ENCODE assay signal across 35 cellular contexts in genomic region chr11:24216488-24216887, GRCh38.
"Had no signal": no experiment of that assay in that cellular context is flagged by ENCODE, and none has a peak within 500 bp of the region (broad histone marks: within the 10 kb centered on the region; RNA-seq: fewer than 3 reads in every experiment).

No MANE protein-coding gene starts in this region.

- DNase-seq: Kasumi-1, MG63, MM.1S, MV-4-11, NCI-H1048, NCI-H1092, NCI-H1092 treated with DMSO at 0.1 percent for 48 hours, NCI-H1105, NCI-H1105 treated with DMSO at 0.1 percent for 48 hours, NCI-H1417, NCI-H1417 treated with DMSO at 0.1 percent for 48 hours, NCI-H1436, NCI-H1436 treated with DMSO at 0.1 percent for 48 hours, NCI-H146, NCI-H1694, NCI-H1694 treated with DMSO at 0.1 percent for 48 hours, NCI-H187, NCI-H187 treated with DMSO at 0.1 percent for 48 hours, NCI-H1930, NCI-H2029, NCI-H2029 treated with DMSO at 0.1 percent for 48 hours, NCI-H2081, NCI-H2081 treated with DMSO at 0.1 percent for 48 hours, NCI-H2107, NCI-H2171, NCI-H2171 treated with DMSO at 0.1 percent for 48 hours, NCI-H2227 treated with DMSO at 0.1 percent for 48 hours, NCI-H226, NCI-H345, NCI-H446, NCI-H446 treated with DMSO at 0.1 percent for 48 hours, NCI-H510A, NCI-H510A treated with DMSO at 0.1 percent for 48 hours, NCI-H524, NCI-H524 treated with DMSO at 0.1 percent for 48 hours had no signal

- H3K9me3 ChIP-seq: MG63 had no signal

- H3K4me3 ChIP-seq: MG63 had no signal

- H3K27me3 ChIP-seq: MG63 had no signal

- H3K36me3 ChIP-seq: MG63 had no signal
